In the genomic region with DNA sequence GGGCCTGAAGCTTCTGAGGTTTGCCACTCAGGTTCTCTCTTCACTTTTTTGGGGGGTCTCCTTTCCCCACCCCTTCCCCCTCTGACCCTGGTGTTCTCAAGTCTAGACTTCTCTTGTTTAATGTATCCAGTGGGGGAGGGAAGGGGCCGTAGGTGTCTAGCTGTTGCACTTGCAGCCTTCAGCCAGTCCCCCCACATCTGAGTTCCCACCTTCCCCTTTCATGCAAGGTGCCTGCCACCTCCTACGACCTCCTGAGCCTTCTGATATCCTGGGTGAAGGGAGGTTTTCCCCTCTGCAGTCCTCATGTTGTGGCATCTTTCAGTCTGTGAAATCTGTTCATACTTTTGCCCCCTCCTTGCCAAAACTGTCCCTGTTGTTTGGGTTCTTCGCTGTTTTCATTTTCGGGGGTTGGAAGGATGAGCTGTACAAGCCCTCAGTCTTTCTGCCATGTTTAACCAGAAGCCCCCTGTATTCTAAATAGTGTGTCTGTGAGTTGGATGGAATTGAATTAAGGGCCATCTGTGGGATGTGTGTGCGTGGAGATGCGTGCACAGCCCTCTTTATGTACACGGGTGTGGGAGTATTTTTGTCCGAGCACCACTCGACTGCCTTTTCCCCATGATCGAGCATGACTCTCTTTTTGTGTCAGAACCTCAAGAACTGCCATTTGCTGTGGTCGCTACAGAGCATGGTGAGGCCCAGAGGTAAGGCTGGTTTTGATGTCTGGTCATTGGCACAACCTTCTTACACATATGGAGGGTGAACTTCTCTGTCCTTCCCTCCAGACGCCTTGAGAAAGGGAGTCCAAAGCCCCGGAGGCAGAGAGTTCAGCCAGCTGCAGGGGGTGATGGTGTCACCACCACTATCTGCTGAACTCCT, we compare ENCODE assay signal across 9 cellular contexts. TPM values are rescaled to one million over a fixed set of nuclear protein-coding genes. Genes with fewer than 3 reads are reported as not detected.
DNase-seq lines count a peak whose midpoint lies in the region; ATAC-seq, FAIRE-seq and TF ChIP-seq lines count a peak whose summit lies in the region.
"Had no signal": no experiment of that assay in that cellular context is flagged by ENCODE, and none has a peak within 500 bp of the region (broad histone marks: within the 10 kb centered on the region; RNA-seq: fewer than 3 reads in every experiment).

No MANE protein-coding gene starts in this region.

- peak overlapping the region; percentile 48; the same call in 1 of the 2 replicates for H3K27ac ChIP-seq in 22Rv1
- peak overlapping the region; percentile 24 for H3K27ac ChIP-seq in adipose tissue (ENCODE audit: low read depth, low read length)
- no peak overlapping the region for H3K27ac ChIP-seq in Karpas-422 (ENCODE audit: low read length)

- WGBS in adipose tissue, 3 donors: 49 to 65% (median 56%) methylated on average over 13 of the region's 13 CpGs

- H3K27ac Mint-ChIP-seq in naive B cell: peak overlapping the region; percentile 61 to 88 (median 82)

- H4K20me1 ChIP-seq in Karpas-422 (ENCODE audit: insufficient read depth, low read depth, low read length): peaks cover 84% of the 10 kb centered on the region

- H3K9me2 ChIP-seq in Karpas-422 (replicated peaks; ENCODE audit: insufficient read depth, low read length): no peaks in the 10 kb centered on the region

- peaks cover 4 to 16% of the 10 kb centered on the region in 2 donors for H3K36me3 Mint-ChIP-seq in naive B cell

- peak; percentile 38 to 43 for ATAC-seq in naive B cell (ENCODE audit: low read depth in 2 of 2)

- peaks cover 26% of the 10 kb centered on the region for H3K36me3 ChIP-seq in Karpas-422 (ENCODE audit: insufficient read depth, low read length)

- in situ Hi-C loops in G401 (cut with HindIII; ENCODE audit: low sequenced_read_pairs): no loop called here

- peak; percentile 9 for FAIRE-seq in GM18507 (lab: Jason Lieb, UNC)

- H3K9me3 Mint-ChIP-seq in naive B cell: peaks cover 0 to 2% (median 0%) of the 10 kb centered on the region in 7 donors

- peaks cover 100% of the 10 kb centered on the region for H3K79me2 ChIP-seq in Karpas-422 (ENCODE audit: low read length)

- no peaks in the 10 kb centered on the region for H3K27me3 ChIP-seq in Karpas-422 (ENCODE audit: low read length)

- DNase-seq in GM18507 (ENCODE audit: extremely low spot score, insufficient read length, low read depth) (no peak), naive B cell (no peak), NCI-H2081 treated with DMSO at 0.1 percent for 48 hours (lab: John Stamatoyannopoulos, UW) (no peak), G401 (ENCODE audit: low spot score) (no peak), Karpas-422 (no peak), dermis blood vessel endothelial cell (no peak)
- DNase-seq: RPMI8226 had no signal

- peaks cover 62 to 95% (median 78%) of the 10 kb centered on the region in 3 donors for H3K4me1 Mint-ChIP-seq in naive B cell

- H3K4me3 ChIP-seq in Karpas-422 (ENCODE audit: low read length): no peak overlapping the region

- no peak overlapping the region for H3K9ac ChIP-seq in Karpas-422 (ENCODE audit: low read length)

- H3K4me1 ChIP-seq in Karpas-422 (ENCODE audit: low read length): no peaks in the 10 kb centered on the region; the same call in 1 of the 2 replicates

- H3K4me2 ChIP-seq in Karpas-422 (ENCODE audit: low read depth, low read length, poor library complexity, severe bottlenecking): no peak overlapping the region

- H3K27me3 Mint-ChIP-seq in naive B cell: no peaks in the 10 kb centered on the region

- TF ChIP-seq CTCF in 22Rv1 (IDR thresholded peaks at IDR 0.05): no peak

- H2AFZ ChIP-seq in Karpas-422 (ENCODE audit: low read length): no peak overlapping the region

- peak overlapping the region in 7 of 8 donors; percentile 27 to 87 (median 64) for H3K4me3 Mint-ChIP-seq in naive B cell

- H3K9me3 ChIP-seq in Karpas-422 (ENCODE audit: low read length): no peaks in the 10 kb centered on the region; the same call in 1 of the 2 replicates

RNA-seq across cellular contexts. Expression of a gene that starts 23.6 kb away (rescaled TPM):
- 10 to 100 TPM; 31.8 to 66.5 (median 54.8) TPM for polyA plus RNA-seq in adipose tissue
- 10 to 100 TPM in 5 of 6 donors, 1 to 10 TPM in 1; 6.9 to 52.8 (median 15.4) TPM for polyA plus RNA-seq in naive B cell (ENCODE audit: low read depth in 6 of 6)
- total RNA-seq in G401 (2014; rRNA removed; shearing (Covaris generic)): 48.4 and 51.2 TPM in 2 replicates
- total RNA-seq in Karpas-422 (2014; rRNA removed; shearing (Covaris generic); ENCODE audit: low replicate concordance): 83.8 and 87.6 TPM in 2 replicates
- 63.8 and 110 TPM in 2 replicates for total RNA-seq in dermis blood vessel endothelial cell
